10 cellular contexts compared by ENCODE assay signal in genomic region chr3:94064243-94064642, GRCh38. TPM values are rescaled to one million over a fixed set of nuclear protein-coding genes. Genes with fewer than 3 reads are reported as not detected.
DNase-seq lines count a peak whose midpoint lies in the region; ATAC-seq and TF ChIP-seq lines count a peak whose summit lies in the region.
"Had no signal": no experiment of that assay in that cellular context is flagged by ENCODE, and none has a peak within 500 bp of the region (broad histone marks: within the 10 kb centered on the region; RNA-seq: fewer than 3 reads in every experiment).

No MANE protein-coding gene starts in this region.

- H3K79me2 ChIP-seq in hepatocyte = peaks cover 27% of the 10 kb centered on the region

- H3K9me3 ChIP-seq in hepatocyte (ENCODE audit: low read depth) = no peaks in the 10 kb centered on the region
- no peaks in the 10 kb centered on the region for H3K9me3 ChIP-seq in thoracic aorta

- H3K4me1 ChIP-seq in hepatocyte (ENCODE audit: insufficient read depth) = peaks cover 4% of the 10 kb centered on the region
- H3K4me1 ChIP-seq in thoracic aorta (ENCODE audit: control insufficient read depth in 1 of 2, low read depth in 2 of 2) = peaks cover 22 to 36% of the 10 kb centered on the region in 2 donors

- ATAC-seq in WTC11 (no peak), thoracic aorta (ENCODE audit: insufficient number of reproducible peaks, low FRiP score, low read depth) (no peak)
- ATAC-seq: activated CD4-positive, CD25-positive, alpha-beta regulatory T cell treated with anti-CD3 and anti-CD28 coated beads, Interleukin-2, amount 50 U/mL, for 24 hours had no signal

- H3K9me3 Mint-ChIP-seq in activated naive CD4-positive, alpha-beta T cell treated with anti-CD3 and anti-CD28 coated beads, Interleukin-2, amount 10 ng/mL, durations not matched to agents 7 days and 5 days = peaks cover 14% of the 10 kb centered on the region
- no peaks in the 10 kb centered on the region for H3K9me3 Mint-ChIP-seq in WTC11

- H3K36me3 Mint-ChIP-seq in activated naive CD4-positive, alpha-beta T cell treated with anti-CD3 and anti-CD28 coated beads, Interleukin-2, amount 10 ng/mL, durations not matched to agents 7 days and 5 days = peaks cover 53% of the 10 kb centered on the region
- peaks cover 2% of the 10 kb centered on the region; the same call in 1 of the 2 replicates for H3K36me3 Mint-ChIP-seq in WTC11

- no peak overlapping the region for H3K27ac ChIP-seq in hepatocyte
- H3K27ac ChIP-seq in thoracic aorta = peak overlapping the region in 1 of 2 donors; percentile 91

- WGBS in hepatocyte (ENCODE audit: low lambda C conversion rate, missing lambda C conversion rate) = 87% methylated on average over 4 of the region's 4 CpGs

- H3K4me3 Mint-ChIP-seq in activated naive CD4-positive, alpha-beta T cell treated with anti-CD3 and anti-CD28 coated beads, Interleukin-2, amount 10 ng/mL, durations not matched to agents 7 days and 5 days = peak overlapping the region; percentile 91
- peak overlapping the region; percentile 97 for H3K4me3 Mint-ChIP-seq in WTC11

- no peak for DNase-seq in activated naive CD4-positive, alpha-beta T cell treated with anti-CD3 and anti-CD28 coated beads, Interleukin-2, amount 10 ng/mL, durations not matched to agents 7 days and 5 days
- no peak for DNase-seq in activated naive CD4-positive, alpha-beta T cell treated with Interleukin-2 at 50 U/mL for 16 hours
- no peak for DNase-seq in WTC11 (ENCODE audit: low spot score)
- no peak for DNase-seq in hepatocyte (ENCODE audit: low spot score)
- DNase-seq in thoracic aorta (ENCODE audit: low spot score) = no peak
- no peak for DNase-seq in NCI-H1436 (lab: John Stamatoyannopoulos, UW)
- DNase-seq in NCI-H1930 (lab: John Stamatoyannopoulos, UW) = no peak
- DNase-seq in foreskin melanocyte = no peak
- DNase-seq: DMS153 had no signal

- peak overlapping the region; percentile 83 for H3K4me2 ChIP-seq in hepatocyte

- no peak overlapping the region for H2AFZ ChIP-seq in hepatocyte

- no peaks in the 10 kb centered on the region for H3K36me3 ChIP-seq in hepatocyte (replicated peaks; ENCODE audit: insufficient read depth, low read depth)
- no peaks in the 10 kb centered on the region for H3K36me3 ChIP-seq in thoracic aorta

- TF ChIP-seq CTCF in WTC11 (IDR thresholded peaks at IDR 0.05) (no peak), hepatocyte (IDR thresholded peaks at IDR 0.05; ENCODE audit: poor library complexity) (no peak), thoracic aorta (IDR thresholded peaks at IDR 0.05) (no peak)

- peaks cover 50% of the 10 kb centered on the region for H3K4me1 Mint-ChIP-seq in activated naive CD4-positive, alpha-beta T cell treated with anti-CD3 and anti-CD28 coated beads, Interleukin-2, amount 10 ng/mL, durations not matched to agents 7 days and 5 days
- peaks cover 11% of the 10 kb centered on the region for H3K4me1 Mint-ChIP-seq in WTC11

- no peaks in the 10 kb centered on the region for H3K9me2 ChIP-seq in hepatocyte (replicated peaks; ENCODE audit: insufficient read depth)

- POLR2A ChIA-PET in WTC11 (lab: Charles Lee) = no interaction called here

- H4K20me1 ChIP-seq in hepatocyte (ENCODE audit: insufficient read depth, poor library complexity, severe bottlenecking) = no peaks in the 10 kb centered on the region

- no peaks in the 10 kb centered on the region for H3K27me3 ChIP-seq in hepatocyte
- no peaks in the 10 kb centered on the region for H3K27me3 ChIP-seq in thoracic aorta (replicated peaks; ENCODE audit: insufficient read depth)

- no peaks in the 10 kb centered on the region for H3K27me3 Mint-ChIP-seq in activated naive CD4-positive, alpha-beta T cell treated with anti-CD3 and anti-CD28 coated beads, Interleukin-2, amount 10 ng/mL, durations not matched to agents 7 days and 5 days
- no peaks in the 10 kb centered on the region for H3K27me3 Mint-ChIP-seq in WTC11 (ENCODE audit: low read depth)

- H3K27ac Mint-ChIP-seq in activated naive CD4-positive, alpha-beta T cell treated with anti-CD3 and anti-CD28 coated beads, Interleukin-2, amount 10 ng/mL, durations not matched to agents 7 days and 5 days = peak overlapping the region; percentile 99
- no peak overlapping the region for H3K27ac Mint-ChIP-seq in WTC11

- CTCF ChIA-PET in activated naive CD4-positive, alpha-beta T cell treated with anti-CD3 and anti-CD28 coated beads, Interleukin-2, amount 10 ng/mL, durations not matched to agents 7 days and 5 days (lab: Charles Lee) = no interaction called here
- CTCF ChIA-PET in WTC11 (lab: Charles Lee) = no interaction called here

- H3K4me3 ChIP-seq in hepatocyte = no peak overlapping the region
- H3K4me3 ChIP-seq in thoracic aorta = peak overlapping the region; percentile 84

TF ChIP-seq in WTC11, 78 proteins besides CTCF, POLR2A, EP300 and RAD21:
- no peak for TF ChIP-seq ETV6 (CRISPR knock-in tag; IDR thresholded peaks at IDR 0.05)
- no peak for TF ChIP-seq USF1 (CRISPR knock-in tag; IDR thresholded peaks at IDR 0.05)
- TF ChIP-seq ZNF263 (CRISPR knock-in tag; IDR thresholded peaks at IDR 0.05; ENCODE audit: low read depth) = no peak
- TF ChIP-seq ATF6 (CRISPR knock-in tag; IDR thresholded peaks at IDR 0.05) = no peak
- no peak for TF ChIP-seq ZNF121 (CRISPR knock-in tag; IDR thresholded peaks at IDR 0.05)
- TF ChIP-seq TCF7 (CRISPR knock-in tag; IDR thresholded peaks at IDR 0.05; ENCODE audit: low read depth) = no peak
- TF ChIP-seq IRF2 (CRISPR knock-in tag; IDR thresholded peaks at IDR 0.05; ENCODE audit: borderline replicate concordance, low read depth) = no peak
- no peak for TF ChIP-seq RELA (CRISPR knock-in tag; IDR thresholded peaks at IDR 0.05; ENCODE audit: borderline replicate concordance)
- TF ChIP-seq TP53 (CRISPR knock-in tag; IDR thresholded peaks at IDR 0.05) = no peak
- no peak for TF ChIP-seq ZNF138 (CRISPR knock-in tag; conservative IDR thresholded peaks at IDR 0.05)
- no peak for TF ChIP-seq ZNF512 (CRISPR knock-in tag; IDR thresholded peaks at IDR 0.05; ENCODE audit: borderline replicate concordance)
- no peak for TF ChIP-seq EMX1 (CRISPR knock-in tag; IDR thresholded peaks at IDR 0.05)
- TF ChIP-seq E2F4 (CRISPR knock-in tag; IDR thresholded peaks at IDR 0.05; ENCODE audit: borderline replicate concordance, low read depth) = no peak
- no peak for TF ChIP-seq TEAD4 (CRISPR knock-in tag; IDR thresholded peaks at IDR 0.05)

RNA-seq across cellular contexts. Expression of gene NSUN3, which starts 1.4 kb away (rescaled TPM):
- total RNA-seq in WTC11 (2021) (7.6 to 9.3 TPM (median 8.2 TPM) in 3 replicates), hepatocyte (9.0 and 9.6 TPM in 2 replicates), thoracic aorta (10 to 100 TPM; 14.4 to 15.8 TPM)
- 4.5 and 5.6 TPM in 2 replicates for polyA plus RNA-seq in hepatocyte

RNA-seq across cellular contexts. Expression of gene DHFR2, which starts 1.5 kb away (rescaled TPM):
- total RNA-seq in WTC11 (2021) = 2.6 to 2.8 TPM (median 2.7 TPM) in 3 replicates
- 7.3 and 7.9 TPM in 2 replicates for total RNA-seq in hepatocyte
- 3.9 and 6.5 TPM in 2 replicates for polyA plus RNA-seq in hepatocyte
- 1 to 10 TPM; 4.5 to 8.0 TPM for total RNA-seq in thoracic aorta

RNA-seq across cellular contexts. Expression of gene STX19, which starts 35.8 kb away (rescaled TPM):
- total RNA-seq in WTC11 (2021) (not detected in 3 replicates), hepatocyte (0.16 and 0.47 TPM in 2 replicates), thoracic aorta (not detected)
- polyA plus RNA-seq in hepatocyte = 0.12 TPM in 1 of 2 replicates, not detected in the other
